In genomic region chr3:147471741-147472140, GRCh38 we compare ENCODE assay signal across 29 cellular contexts.
"Had no signal": no experiment of that assay in that cellular context is flagged by ENCODE, and none has a peak within 500 bp of the region (broad histone marks: within the 10 kb centered on the region; RNA-seq: fewer than 3 reads in every experiment).

No MANE protein-coding gene starts in this region.

- H3K9me3 ChIP-seq: esophagus squamous epithelium, gastrocnemius medialis, gastroesophageal sphincter had no signal

- H3K4me3 ChIP-seq: coronary artery, dorsolateral prefrontal cortex, esophagus muscularis mucosa, esophagus squamous epithelium, gastrocnemius medialis, gastroesophageal sphincter, heart left ventricle, heart right ventricle, hepatocyte had no signal

- ATAC-seq: effector memory CD8-positive, alpha-beta T cell; esophagus mucosa; foreskin keratinocyte; gastrocnemius medialis; gastroesophageal sphincter; heart left ventricle; heart right ventricle had no signal

- H3K9me3 Mint-ChIP-seq: dendritic cell treated with granulocyte-macrophage colony-stimulating factor and Interleukin-4, amounts not matched to agents 40 ng/mL and 50 ng/mL, for 4 days had no signal

- H2AFZ ChIP-seq: hepatocyte had no signal

- H3K4me3 Mint-ChIP-seq: dendritic cell treated with granulocyte-macrophage colony-stimulating factor and Interleukin-4, amounts not matched to agents 40 ng/mL and 50 ng/mL, for 4 days; effector memory CD8-positive, alpha-beta T cell; endodermal cell had no signal

- H3K27me3 ChIP-seq: esophagus muscularis mucosa, esophagus squamous epithelium, foreskin keratinocyte, gastrocnemius medialis, gastroesophageal sphincter, heart right ventricle, hepatocyte had no signal

- DNase-seq: cortex of kidney; dermis blood vessel endothelial cell; dorsolateral prefrontal cortex; effector CD4-positive, alpha-beta T cell; effector CD8-positive, alpha-beta T cell; effector memory CD4-positive, alpha-beta T cell; effector memory CD8-positive, alpha-beta T cell; endodermal cell; erythroblast; esophagus squamous epithelium; foreskin fibroblast; foreskin keratinocyte; foreskin melanocyte; gastrocnemius medialis; glutamatergic neuron; head of caudate nucleus; heart left ventricle; heart right ventricle; hippocampal formation had no signal

- H3K79me2 ChIP-seq: hepatocyte had no signal

- H3K4me1 ChIP-seq: esophagus muscularis mucosa, esophagus squamous epithelium, foreskin keratinocyte, gastrocnemius medialis, gastroesophageal sphincter, heart left ventricle, heart right ventricle had no signal

- H3K27ac Mint-ChIP-seq: dendritic cell treated with granulocyte-macrophage colony-stimulating factor and Interleukin-4, amounts not matched to agents 40 ng/mL and 50 ng/mL, for 4 days; effector memory CD8-positive, alpha-beta T cell; endodermal cell had no signal

- H3K4me1 Mint-ChIP-seq: endodermal cell had no signal

- H3K36me3 ChIP-seq: esophagus muscularis mucosa, esophagus squamous epithelium, gastrocnemius medialis, gastroesophageal sphincter, heart left ventricle, heart right ventricle had no signal

- H3K27me3 Mint-ChIP-seq: dendritic cell treated with granulocyte-macrophage colony-stimulating factor and Interleukin-4, amounts not matched to agents 40 ng/mL and 50 ng/mL, for 4 days; effector memory CD8-positive, alpha-beta T cell had no signal

- FAIRE-seq: endometrium, endothelial cell of umbilical vein, frontal cortex had no signal

- H3K27ac ChIP-seq: coronary artery, dorsolateral prefrontal cortex, epithelial cell of prostate, esophagus muscularis mucosa, esophagus squamous epithelium, foreskin keratinocyte, gastrocnemius medialis, gastroesophageal sphincter, heart left ventricle, heart right ventricle, hepatocyte had no signal

- H3K4me2 ChIP-seq: hepatocyte had no signal
